8 cellular contexts compared by ENCODE assay signal in genomic region chrX:84501798-84502628, GRCh38. TPM values are rescaled to one million over a fixed set of nuclear protein-coding genes. Genes with fewer than 3 reads are reported as not detected.
DNase-seq lines count a peak whose midpoint lies in the region; ATAC-seq and TF ChIP-seq lines count a peak whose summit lies in the region.

HDX (minus strand) TSS chrX:84502453; CDS start chrX:84475397, 27,056 bp downstream.

- H3K4me1 ChIP-seq in Caco-2 (no peaks in the 10 kb centered on the region), KMS-11 (ENCODE audit: low read depth, poor library complexity, severe bottlenecking) (peaks cover 9% of the 10 kb centered on the region), osteoblast (ENCODE audit: insufficient read depth, low read length) (no peaks in the 10 kb centered on the region), thoracic aorta (ENCODE audit: control insufficient read depth in 1 of 2, low read depth in 2 of 2) (peaks cover 0 to 8% of the 10 kb centered on the region in 2 donors)

- POLR2A ChIA-PET in Caco-2 (lab: Charles Lee), result no interaction called here
- POLR2A ChIA-PET in activated naive CD8-positive, alpha-beta T cell treated with anti-CD3 and anti-CD28 coated beads, Interleukin-2, amount 10 ng/mL, durations not matched to agents 7 days and 5 days (lab: Charles Lee), result no interaction called here

- H3K27me3 Mint-ChIP-seq in Caco-2 (ENCODE audit: insufficient read depth, unreplicated experiment), result peaks cover 3% of the 10 kb centered on the region
- no peaks in the 10 kb centered on the region for H3K27me3 Mint-ChIP-seq in activated naive CD8-positive, alpha-beta T cell treated with anti-CD3 and anti-CD28 coated beads, Interleukin-2, amount 10 ng/mL, durations not matched to agents 7 days and 5 days

- H3K36me3 Mint-ChIP-seq in Caco-2 (ENCODE audit: insufficient read depth, unreplicated experiment), result peaks cover 6% of the 10 kb centered on the region
- peaks cover 1% of the 10 kb centered on the region for H3K36me3 Mint-ChIP-seq in activated naive CD8-positive, alpha-beta T cell treated with anti-CD3 and anti-CD28 coated beads, Interleukin-2, amount 10 ng/mL, durations not matched to agents 7 days and 5 days

- no peaks in the 10 kb centered on the region for H3K27me3 ChIP-seq in Caco-2 (replicated peaks; ENCODE audit: control insufficient read depth, insufficient read depth, low read length)
- no peaks in the 10 kb centered on the region for H3K27me3 ChIP-seq in KMS-11 (ENCODE audit: insufficient read depth, low read depth)
- H3K27me3 ChIP-seq in osteoblast (ENCODE audit: insufficient read depth, low read length), result no peaks in the 10 kb centered on the region
- H3K27me3 ChIP-seq in thoracic aorta (replicated peaks; ENCODE audit: insufficient read depth), result no peaks in the 10 kb centered on the region

- H3K27ac Mint-ChIP-seq in Caco-2 (ENCODE audit: unreplicated experiment), result peak within 1 kb of the TSS; percentile 79
- H3K27ac Mint-ChIP-seq in activated naive CD8-positive, alpha-beta T cell treated with anti-CD3 and anti-CD28 coated beads, Interleukin-2, amount 10 ng/mL, durations not matched to agents 7 days and 5 days, result peak within 1 kb of the TSS; percentile 92

- ATAC-seq in GM21526 (IDR thresholded peaks at IDR 0.05; ENCODE audit: low FRiP score, unreplicated experiment) (peak; percentile 94), Right ventricle myocardium superior (ENCODE audit: poor library complexity) (peak; percentile 100), thoracic aorta (ENCODE audit: insufficient number of reproducible peaks, low FRiP score, low read depth) (peak; percentile 89)
- peak; percentile 98 for ATAC-seq in activated naive CD8-positive, alpha-beta T cell treated with anti-CD3 and anti-CD28 coated beads, Interleukin-2, amount 10 ng/mL, durations not matched to agents 7 days and 5 days (ENCODE audit: low read depth)

- H2AFZ ChIP-seq in KMS-11 (ENCODE audit: low read depth), result peak within 1 kb of the TSS; percentile 91
- peak within 1 kb of the TSS; percentile 91 for H2AFZ ChIP-seq in osteoblast (ENCODE audit: low read length)

- H3K4me2 ChIP-seq in KMS-11 (peak within 1 kb of the TSS; percentile 56), osteoblast (ENCODE audit: insufficient read depth, low read length) (peak within 1 kb of the TSS; percentile 71)

- H3K36me3 ChIP-seq in Caco-2 (ENCODE audit: control insufficient read depth, insufficient read depth, low read length) (no peaks in the 10 kb centered on the region), KMS-11 (ENCODE audit: insufficient read depth) (no peaks in the 10 kb centered on the region), SK-N-MC (ENCODE audit: insufficient read depth, low read length) (no peaks in the 10 kb centered on the region), osteoblast (ENCODE audit: insufficient read depth, low read length) (no peaks in the 10 kb centered on the region), thoracic aorta (no peaks in the 10 kb centered on the region)

- H3K4me3 ChIP-seq in Caco-2 (ENCODE audit: low read depth, low read length) (peak within 1 kb of the TSS; percentile 49), KMS-11 (IDR thresholded peaks at IDR 0.05; ENCODE audit: insufficient read depth, low read depth, low read length) (no peak within 1 kb of the TSS), SK-N-MC (peak within 1 kb of the TSS; percentile 62), osteoblast (ENCODE audit: insufficient read depth, low read length) (peak within 1 kb of the TSS; percentile 76), thoracic aorta (peak within 1 kb of the TSS; percentile 86)

- no peaks in the 10 kb centered on the region for H3K9me3 ChIP-seq in Caco-2
- H3K9me3 ChIP-seq in SK-N-MC (ENCODE audit: low read depth, low read length), result no peaks in the 10 kb centered on the region
- no peaks in the 10 kb centered on the region for H3K9me3 ChIP-seq in osteoblast (ENCODE audit: low read depth, low read length)
- H3K9me3 ChIP-seq in thoracic aorta, result no peaks in the 10 kb centered on the region

- intact Hi-C loops in Caco-2 (cut with micrococcal nuclease; ENCODE audit: unreplicated experiment) (no loop called here), Right ventricle myocardium superior (cut with DNase I) (no loop called here)

- TF ChIP-seq CTCF in Caco-2 (IDR thresholded peaks at IDR 0.05; ENCODE audit: insufficient read depth in 1 of 2, low read depth in 1 of 2, low read length in 1 of 2, severe bottlenecking in 1 of 2, unreplicated experiment in 1 of 2) (no peak), KMS-11 (conservative IDR thresholded peaks at IDR 0.05; ENCODE audit: low read depth, low read length) (no peak), osteoblast (IDR thresholded peaks at IDR 0.05; ENCODE audit: extremely low read depth, low read depth, low read length) (no peak), thoracic aorta (IDR thresholded peaks at IDR 0.05) (no peak)

- H4K20me1 ChIP-seq in KMS-11 (ENCODE audit: insufficient read depth) (no peaks in the 10 kb centered on the region), osteoblast (ENCODE audit: insufficient read depth, low read length) (no peaks in the 10 kb centered on the region)

- H3K27ac ChIP-seq in KMS-11 (peak within 1 kb of the TSS; percentile 83), SK-N-MC (no peak within 1 kb of the TSS), osteoblast (ENCODE audit: low read depth, low read length) (peak within 1 kb of the TSS; percentile 74), thoracic aorta (peak within 1 kb of the TSS; percentile 90)

- DNase-seq in Caco-2 (peak; percentile 72 to 76), SK-N-MC (ENCODE audit: low read depth, low spot score) (no peak), Right ventricle myocardium superior (peak; percentile 91), osteoblast (ENCODE audit: insufficient read length, low spot score, missing footprints) (peak; percentile 66), thoracic aorta (ENCODE audit: low spot score) (peak; percentile 51)
- peak; percentile 72 for DNase-seq in activated naive CD8-positive, alpha-beta T cell treated with anti-CD3 and anti-CD28 coated beads, Interleukin-2, amount 10 ng/mL, durations not matched to agents 7 days and 5 days

- CTCF ChIA-PET in Caco-2 (lab: Charles Lee), result no interaction called here

- H3K9me3 Mint-ChIP-seq in Caco-2 (ENCODE audit: unreplicated experiment), result no peaks in the 10 kb centered on the region
- H3K9me3 Mint-ChIP-seq in activated naive CD8-positive, alpha-beta T cell treated with anti-CD3 and anti-CD28 coated beads, Interleukin-2, amount 10 ng/mL, durations not matched to agents 7 days and 5 days, result no peaks in the 10 kb centered on the region

- H3K79me2 ChIP-seq in KMS-11 (ENCODE audit: insufficient read depth, low read depth) (no peaks in the 10 kb centered on the region), osteoblast (ENCODE audit: insufficient read depth, low read length) (no peaks in the 10 kb centered on the region)

- no peaks in the 10 kb centered on the region for H3K4me1 Mint-ChIP-seq in Caco-2 (ENCODE audit: low read depth, unreplicated experiment)
- peaks cover 3% of the 10 kb centered on the region for H3K4me1 Mint-ChIP-seq in activated naive CD8-positive, alpha-beta T cell treated with anti-CD3 and anti-CD28 coated beads, Interleukin-2, amount 10 ng/mL, durations not matched to agents 7 days and 5 days

- BruUV-seq in Caco-2 (replicated peaks; lab: Mats Ljungman, UMichigan), result TSS peak; percentile 50

- peak within 1 kb of the TSS; percentile 71 for H3K9ac ChIP-seq in KMS-11
- no peak within 1 kb of the TSS for H3K9ac ChIP-seq in SK-N-MC (ENCODE audit: insufficient read length)

- H3K4me3 Mint-ChIP-seq in Caco-2 (ENCODE audit: unreplicated experiment), result peak within 1 kb of the TSS; percentile 90
- peak within 1 kb of the TSS; percentile 89 for H3K4me3 Mint-ChIP-seq in activated naive CD8-positive, alpha-beta T cell treated with anti-CD3 and anti-CD28 coated beads, Interleukin-2, amount 10 ng/mL, durations not matched to agents 7 days and 5 days

RNA-seq across cellular contexts. Expression of gene HDX, which starts in this region (rescaled TPM):
- total RNA-seq in Caco-2 (2022) (1.7 and 2.4 TPM in 2 replicates), Right ventricle myocardium superior (1.2 TPM), osteoblast (5.1 and 5.3 TPM in 2 replicates), thoracic aorta (10 to 100 TPM in 1 of 2 donors, 1 to 10 TPM in 1; 6.0 to 11.1 TPM)
- 1 to 10 TPM; 1.2 to 1.4 TPM for total RNA-seq in activated naive CD8-positive, alpha-beta T cell treated with anti-CD3 and anti-CD28 coated beads, Interleukin-2, amount 10 ng/mL, durations not matched to agents 7 days and 5 days
